ENCODE assay signal across 9 cellular contexts in the genomic region with DNA sequence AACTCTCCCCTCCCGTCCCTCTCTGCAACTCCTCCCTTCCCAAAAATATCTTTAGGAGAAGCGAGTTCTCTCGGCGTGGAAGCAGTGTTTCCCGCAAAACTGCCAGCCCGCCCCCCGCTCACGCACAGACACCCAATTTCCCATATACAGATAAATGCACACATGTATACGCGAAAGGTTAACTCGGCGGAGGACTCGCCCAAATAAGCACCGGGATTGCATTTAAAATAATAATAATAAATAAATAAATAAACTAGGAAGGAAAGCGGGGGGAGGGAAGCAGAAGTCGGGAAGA.
DNase-seq lines count a peak whose midpoint lies in the region; ATAC-seq, FAIRE-seq and TF ChIP-seq lines count a peak whose summit lies in the region.
"Had no signal": no experiment of that assay in that cellular context is flagged by ENCODE, and none has a peak within 500 bp of the region (broad histone marks: within the 10 kb centered on the region; RNA-seq: fewer than 3 reads in every experiment).

No MANE protein-coding gene starts in this region.

- in situ Hi-C loops in GM12878 (cut with MboI), result no loop called here

- TF ChIP-seq POLR2A in GM12878 (IDR thresholded peaks at IDR 0.05; ENCODE audit: low read depth, low read length) (no peak), right lobe of liver (IDR thresholded peaks at IDR 0.05) (no peak), thyroid gland (IDR thresholded peaks at IDR 0.05) (no peak)

- H3K36me3 Mint-ChIP-seq in activated T-cell treated with anti-CD3 and anti-CD28 coated beads, Interleukin-2, amount 50 U/mL, for 24 hours (ENCODE audit: low read depth), result peaks cover 22% of the 10 kb centered on the region

- H3K4me1 ChIP-seq in GM12878 (ENCODE audit: control insufficient read depth, insufficient read depth, low read length) (peaks cover 15% of the 10 kb centered on the region), right lobe of liver (peaks cover 0 to 14% (median 0%) of the 10 kb centered on the region in 4 donors), thyroid gland (peaks cover 19 to 22% of the 10 kb centered on the region in 2 donors)

- H3K36me3 ChIP-seq in GM12878 (ENCODE audit: control insufficient read depth in 2 of 2, insufficient read depth in 2 of 2, low read length in 1 of 2), result peaks cover 0 to 1% of the 10 kb centered on the region in 2 experiments; a peak in 2 of 4 replicates
- H3K36me3 ChIP-seq in right lobe of liver, result no peaks in the 10 kb centered on the region
- no peaks in the 10 kb centered on the region for H3K36me3 ChIP-seq in thyroid gland

- H3K27me3 ChIP-seq in GM12878 (replicated peaks in 1 of 2; ENCODE audit: control insufficient read depth in 2 of 2, insufficient read depth in 2 of 2, low read length in 1 of 2) (no peaks in the 10 kb centered on the region), right lobe of liver (no peaks in the 10 kb centered on the region), thyroid gland (no peaks in the 10 kb centered on the region)

- 1% methylated on average over 16 of the region's 16 CpGs for WGBS in GM12878 (ENCODE audit: insufficient coverage, insufficient replicate concordance, low lambda C conversion rate, missing lambda C conversion rate)
- WGBS in right lobe of liver (ENCODE audit: insufficient coverage, low coverage, low lambda C conversion rate, missing lambda C conversion rate), result under 1% methylated on average over 16 of the region's 16 CpGs
- WGBS in thyroid gland, 2 donors, result 1 to 2% methylated on average over 16 of the region's 16 CpGs

- H3K9me3 Mint-ChIP-seq in activated T-cell treated with anti-CD3 and anti-CD28 coated beads, Interleukin-2, amount 50 U/mL, for 24 hours, result no peaks in the 10 kb centered on the region

- SMC1A ChIA-PET in GM12878 (lab: Charles Lee; ENCODE audit: uncharacterized antibody, unreplicated experiment), result interaction anchor here (0.8 to 1.6 kb wide), 4 partner anchors 8 to 16 kb away, joined by 3 to 8 read pairs (median 6); no protein-coding TSS in a partner anchor

- no peaks in the 10 kb centered on the region; the same call in 1 of the 2 replicates for H3K79me2 ChIP-seq in GM12878 (ENCODE audit: control insufficient read depth, insufficient read depth, low read length)

- no peaks in the 10 kb centered on the region for H4K20me1 ChIP-seq in GM12878 (ENCODE audit: control insufficient read depth, insufficient read depth)

- peak overlapping the region; percentile 61 for H3K9ac ChIP-seq in GM12878 (ENCODE audit: control insufficient read depth, insufficient read depth, low read length)

- POLR2A ChIA-PET in GM12878 (lab: Charles Lee), result interaction anchor here (0.7 kb wide), 1 partner anchor 20 kb away, joined by 3 read pairs; no protein-coding TSS in a partner anchor

- RAD21 ChIA-PET in GM12878 (lab: Charles Lee; ENCODE audit: unreplicated experiment), result interaction anchor here (1.4 to 1.6 kb wide), 2 partner anchors 13 to 174 kb away, joined by 4 to 6 read pairs; no protein-coding TSS in a partner anchor

- peak overlapping the region; percentile 90 for H3K27ac Mint-ChIP-seq in activated T-cell treated with anti-CD3 and anti-CD28 coated beads, Interleukin-2, amount 50 U/mL, for 24 hours

- peak; percentile 4; the same call in 2 of the 3 replicates for ATAC-seq in GM12878
- ATAC-seq in right lobe of liver, result no peak
- ATAC-seq in HG02852 (IDR thresholded peaks at IDR 0.05; ENCODE audit: unreplicated experiment), result no peak

- H3K4me3 Mint-ChIP-seq in activated T-cell treated with anti-CD3 and anti-CD28 coated beads, Interleukin-2, amount 50 U/mL, for 24 hours, result peak overlapping the region; percentile 81

- peak overlapping the region; percentile 31; the same call in 1 of the 2 replicates for H3K27ac ChIP-seq in GM12878 (ENCODE audit: control insufficient read depth, insufficient read depth)
- H3K27ac ChIP-seq in right lobe of liver, result no peak overlapping the region
- peak overlapping the region; percentile 50 to 78 (median 69) for H3K27ac ChIP-seq in thyroid gland
- H3K27ac ChIP-seq: epithelial cell of prostate had no signal

- no peak for TF ChIP-seq EP300 in GM12878 (IDR thresholded peaks at IDR 0.05; ENCODE audit: borderline replicate concordance in 1 of 2, control insufficient read depth in 1 of 2, low read depth in 2 of 2, low read length in 2 of 2)

- BruUV-seq in GM12878 (replicated peaks; lab: Mats Ljungman, UMichigan), result no TSS peak

- no peak for DNase-seq in activated T-cell treated with anti-CD3 and anti-CD28 coated beads, Interleukin-2, amount 50 U/mL, for 24 hours
- no peak for DNase-seq in activated T-cell treated with anti-CD3 and anti-CD28 coated beads for 4 hours
- DNase-seq in GM12878 (ENCODE audit: low read depth, low spot score), result no peak
- no peak for DNase-seq in right lobe of liver
- peak in 1 of 2 donors; percentile 3 for DNase-seq in thyroid gland
- DNase-seq in NCI-H1048 (lab: John Stamatoyannopoulos, UW), result no peak
- DNase-seq in activated CD8-positive, alpha-beta memory T cell treated with anti-CD3 and anti-CD28 coated beads for 24 hours, result no peak

- peaks cover 59% of the 10 kb centered on the region for H3K4me1 Mint-ChIP-seq in activated T-cell treated with anti-CD3 and anti-CD28 coated beads, Interleukin-2, amount 50 U/mL, for 24 hours (ENCODE audit: low read depth)

- TF ChIP-seq CTCF in GM12878 (IDR thresholded peaks at IDR 0.05 in 2 of 3, conservative IDR thresholded peaks at IDR 0.05 in 1 of 3; ENCODE audit: control insufficient read depth in 2 of 3, extremely low read depth in 1 of 3, insufficient read depth in 1 of 3, low read depth in 3 of 3, low read length in 3 of 3) (no peak), right lobe of liver (IDR thresholded peaks at IDR 0.05) (no peak), thyroid gland (IDR thresholded peaks at IDR 0.05) (no peak)

- CTCF ChIA-PET in GM12878 (lab: Yijun Ruan, JAX), result interaction anchor here (0.7 to 1.9 kb wide), 4 partner anchors 8 to 183 kb away, joined by 3 to 19 read pairs (median 8); no protein-coding TSS in a partner anchor

- intact Hi-C loops in GM12878 (cut with micrococcal nuclease; ENCODE audit: unreplicated experiment), result no loop called here
- intact Hi-C loops in right lobe of liver (cut with DNase I), result no loop called here
- intact Hi-C loops in thyroid gland (cut with DNase I), result no loop called here

- no peaks in the 10 kb centered on the region for H3K9me3 ChIP-seq in GM12878 (replicated peaks; ENCODE audit: control insufficient read depth, insufficient read depth, low read length)
- no peaks in the 10 kb centered on the region for H3K9me3 ChIP-seq in right lobe of liver
- no peaks in the 10 kb centered on the region for H3K9me3 ChIP-seq in thyroid gland

- TF ChIP-seq RAD21 in GM12878 (IDR thresholded peaks at IDR 0.05; ENCODE audit: insufficient read depth, low read depth, low read length), result no peak

- H3K4me2 ChIP-seq in GM12878 (ENCODE audit: control insufficient read depth, insufficient read depth), result peak overlapping the region; percentile 96

- peak overlapping the region; percentile 76 for H3K4me3 ChIP-seq in GM12878
- peak overlapping the region; percentile 58 to 65 (median 58) for H3K4me3 ChIP-seq in right lobe of liver
- H3K4me3 ChIP-seq in thyroid gland (replicated peaks in 1 of 3), result peak overlapping the region in 2 of 3 donors; percentile 55 to 64

- H2AFZ ChIP-seq in GM12878 (ENCODE audit: control insufficient read depth, low read depth, low read length), result peak overlapping the region; percentile 71

- FAIRE-seq in GM12878 (lab: Jason Lieb, UNC), result no peak

- no peaks in the 10 kb centered on the region for H3K27me3 Mint-ChIP-seq in activated T-cell treated with anti-CD3 and anti-CD28 coated beads, Interleukin-2, amount 50 U/mL, for 24 hours

TF ChIP-seq in GM12878, 131 proteins besides CTCF, POLR2A, EP300 and RAD21:
- TF ChIP-seq PML (IDR thresholded peaks at IDR 0.05; ENCODE audit: low read length) (peak; percentile 22; the same call in 1 of the 2 replicates), STAT3 (IDR thresholded peaks at IDR 0.05; ENCODE audit: low read depth, low read length) (no peak), POLR2AphosphoS2 (IDR thresholded peaks at IDR 0.05; ENCODE audit: low read depth, low read length) (peak; percentile 16; the same call in 1 of the 2 replicates)
- TF ChIP-seq, protein P1, sequence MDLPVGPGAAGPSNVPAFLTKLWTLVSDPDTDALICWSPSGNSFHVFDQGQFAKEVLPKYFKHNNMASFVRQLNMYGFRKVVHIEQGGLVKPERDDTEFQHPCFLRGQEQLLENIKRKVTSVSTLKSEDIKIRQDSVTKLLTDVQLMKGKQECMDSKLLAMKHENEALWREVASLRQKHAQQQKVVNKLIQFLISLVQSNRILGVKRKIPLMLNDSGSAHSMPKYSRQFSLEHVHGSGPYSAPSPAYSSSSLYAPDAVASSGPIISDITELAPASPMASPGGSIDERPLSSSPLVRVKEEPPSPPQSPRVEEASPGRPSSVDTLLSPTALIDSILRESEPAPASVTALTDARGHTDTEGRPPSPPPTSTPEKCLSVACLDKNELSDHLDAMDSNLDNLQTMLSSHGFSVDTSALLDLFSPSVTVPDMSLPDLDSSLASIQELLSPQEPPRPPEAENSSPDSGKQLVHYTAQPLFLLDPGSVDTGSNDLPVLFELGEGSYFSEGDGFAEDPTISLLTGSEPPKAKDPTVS (IDR thresholded peaks at IDR 0.05; ENCODE audit: low read depth, low read length), result no peak

Comparison
In these comparisons a context has a peak if more than half of its experiments do, and no peak if none do; other contexts are left out.
1. H3K27ac ChIP-seq: peak in GM12878 (single experiment) and thyroid gland (3 of 3); none in right lobe of liver (0 of 3).
2. Peak in every context shown above with its lines, with median percentiles within 50 percentile points of each other: H3K4me3 ChIP-seq.